In genomic region chr14:100147181-100147631, GRCh38 we compare ENCODE assay signal across 8 cellular contexts. TPM values are rescaled to one million over a fixed set of nuclear protein-coding genes. Genes with fewer than 3 reads are reported as not detected.
DNase-seq lines count a peak whose midpoint lies in the region; ATAC-seq lines count a peak whose summit lies in the region.

No MANE protein-coding gene starts in this region.

- DNase-seq in cerebellum (ENCODE audit: low spot score) (peak; percentile 66), amygdala (lab: John Stamatoyannopoulos, UW) (no peak), NCI-H2081 (lab: John Stamatoyannopoulos, UW) (no peak), NCI-H1694 treated with DMSO at 0.1 percent for 48 hours (lab: John Stamatoyannopoulos, UW) (no peak)
- peak; percentile 62 for DNase-seq in stimulated activated CD8-positive, alpha-beta memory T cell treated with anti-CD3 and anti-CD28 coated beads, Interleukin-4, amount 100 ng/mL, for 24 hours (ENCODE audit: low read depth)

- ATAC-seq in GM21825 (IDR thresholded peaks at IDR 0.05; ENCODE audit: unreplicated experiment) = peak; percentile 35
- peak; percentile 59 to 63 for ATAC-seq in activated CD4-positive, CD25-positive, alpha-beta regulatory T cell treated with anti-CD3 and anti-CD28 coated beads, Interleukin-2, amount 50 U/mL, for 24 hours
- ATAC-seq in HG03095 (IDR thresholded peaks at IDR 0.05; ENCODE audit: unreplicated experiment) = no peak

RNA-seq across cellular contexts. Expression of gene DEGS2, which starts 12.2 kb away (rescaled TPM):
- total RNA-seq in cerebellum = 2.0 TPM

Comparison
In these comparisons a context has a peak if more than half of its experiments do, and no peak if none do; other contexts are left out.
1. DNase-seq: peak in cerebellum (single experiment) and stimulated activated CD8-positive, alpha-beta memory T cell treated with anti-CD3 and anti-CD28 coated beads, Interleukin-4, amount 100 ng/mL, for 24 hours (single experiment); none in amygdala (0 of 56), NCI-H2081 (0 of 2) and NCI-H1694 treated with DMSO at 0.1 percent for 48 hours (single experiment).